Comparison of ENCODE assay signal across 1 cellular context in genomic region chr10:69102429-69102828, GRCh38.
TF ChIP-seq lines count a peak whose summit lies in the region.

No MANE protein-coding gene starts in this region.

TF ChIP-seq in IMR-90, 13 proteins besides CTCF, POLR2A, EP300 and RAD21:
- TF ChIP-seq MXI1 (IDR thresholded peaks at IDR 0.05; ENCODE audit: borderline replicate concordance, low read depth, low read length), result no peak
- no peak for TF ChIP-seq FOS (IDR thresholded peaks at IDR 0.05; ENCODE audit: low read depth, low read length)
- TF ChIP-seq CHD1 (IDR thresholded peaks at IDR 0.05; ENCODE audit: low read depth, low read length), result no peak
- no peak for TF ChIP-seq CEBPB (IDR thresholded peaks at IDR 0.05; ENCODE audit: low read depth, low read length)
- TF ChIP-seq MAZ (IDR thresholded peaks at IDR 0.05; ENCODE audit: borderline replicate concordance, low read depth, low read length), result no peak
- TF ChIP-seq MAFK (IDR thresholded peaks at IDR 0.05; ENCODE audit: low read depth, low read length), result no peak
- no peak for TF ChIP-seq SMC3 (IDR thresholded peaks at IDR 0.05; ENCODE audit: low read depth, low read length)
- TF ChIP-seq BHLHE40 (IDR thresholded peaks at IDR 0.05; ENCODE audit: low read depth, low read length), result no peak
- TF ChIP-seq ELK1 (IDR thresholded peaks at IDR 0.05; ENCODE audit: borderline replicate concordance, low read depth, low read length), result no peak
- no peak for TF ChIP-seq USF2 (IDR thresholded peaks at IDR 0.05; ENCODE audit: low read depth, low read length)
- TF ChIP-seq RFX5 (IDR thresholded peaks at IDR 0.05; ENCODE audit: low read depth, low read length), result no peak
- no peak for TF ChIP-seq RCOR1 (IDR thresholded peaks at IDR 0.05; ENCODE audit: insufficient replicate concordance, low read length)
- no peak for TF ChIP-seq NFE2L2 (IDR thresholded peaks at IDR 0.05; ENCODE audit: low read depth, low read length)
